ENCODE assay signal across 8 cellular contexts in genomic region chr19:19034204-19034624, GRCh38.
DNase-seq lines count a peak whose midpoint lies in the region; ATAC-seq and TF ChIP-seq lines count a peak whose summit lies in the region.

No MANE protein-coding gene starts in this region.

- DNase-seq in GM03348 (ENCODE audit: low spot score) (peak; percentile 79), NCI-H526 (lab: John Stamatoyannopoulos, UW) (peak; percentile 58 to 75), coronary artery (ENCODE audit: low spot score) (no peak), medulla oblongata (ENCODE audit: extremely low spot score) (peak; percentile 21), Ammon's horn (ENCODE audit: low spot score) (no peak)
- peak; percentile 68 to 71 for DNase-seq in activated CD4-positive, alpha-beta T cell treated with anti-CD3 and anti-CD28 coated beads for 4 hours
- DNase-seq in stimulated activated CD8-positive, alpha-beta memory T cell treated with anti-CD3 and anti-CD28 coated beads, Interleukin-12 subunit alpha, Interleukin-12 subunit beta, amount 100 ng/mL, for 1 hour (ENCODE audit: low read depth) = peak; percentile 39

- no peak for TF ChIP-seq CTCF in coronary artery (IDR thresholded peaks at IDR 0.05)

- peak overlapping the region; percentile 92 for H3K4me3 ChIP-seq in coronary artery

- peak overlapping the region in 1 of 2 donors; percentile 96 for H3K27ac ChIP-seq in coronary artery

- ATAC-seq in HG03159 (IDR thresholded peaks at IDR 0.05; ENCODE audit: unreplicated experiment) = peak; percentile 47

Comparison
In these comparisons a context has a peak if more than half of its experiments do, and no peak if none do; other contexts are left out.
1. DNase-seq: peak in GM03348 (single experiment), NCI-H526 (2 of 2), activated CD4-positive, alpha-beta T cell treated with anti-CD3 and anti-CD28 coated beads for 4 hours (2 of 2), medulla oblongata (single experiment) and stimulated activated CD8-positive, alpha-beta memory T cell treated with anti-CD3 and anti-CD28 coated beads, Interleukin-12 subunit alpha, Interleukin-12 subunit beta, amount 100 ng/mL, for 1 hour (single experiment); none in coronary artery (single experiment) and Ammon's horn (single experiment).